Comparison of ENCODE assay signal across 1 cellular context in genomic region chr2:219219113-219219696, GRCh38.
TF ChIP-seq lines count a peak whose summit lies in the region.

No MANE protein-coding gene starts in this region.

TF ChIP-seq in HEK293, 187 proteins besides CTCF, POLR2A, EP300 and RAD21 (continued from another document):
- no peak for TF ChIP-seq TSHZ1 (tag by site-specific recombination; IDR thresholded peaks at IDR 0.05; ENCODE audit: borderline replicate concordance)
- TF ChIP-seq SP3 (tag by site-specific recombination; IDR thresholded peaks at IDR 0.05): peak; percentile 6; the same call in 1 of the 2 replicates
